ENCODE assay signal across 1 cellular context in genomic region chr9:104927912-104928740, GRCh38.
A peak's percentile ranks its signal among the peaks of the same experiment; 100 is the strongest.
TF ChIP-seq lines count a peak whose summit lies in the region.

Gene ABCA1, minus strand, starts transcription at chr9:104928155. Its CDS starts 24,476 bp downstream, at chr9:104903679.

TF ChIP-seq in WTC11, 78 proteins besides CTCF, POLR2A, EP300 and RAD21 (continued from another document):
- TF ChIP-seq HMGXB4 (CRISPR knock-in tag; IDR thresholded peaks at IDR 0.05) (no peak; the same call in 1 of the 2 replicates), SP1 (CRISPR knock-in tag; conservative IDR thresholded peaks at IDR 0.05) (peak; percentile 81), SMAD3 (CRISPR knock-in tag; IDR thresholded peaks at IDR 0.05; ENCODE audit: borderline replicate concordance) (no peak), USF2 (CRISPR knock-in tag; IDR thresholded peaks at IDR 0.05) (peak; percentile 39; the same call in 1 of the 2 replicates)
TF ChIP-seq in WTC11: peak in this region for 8.
